ENCODE assay signal across 12 cellular contexts in genomic region chr6:14739830-14740229, GRCh38.
"Had no signal": no experiment of that assay in that cellular context is flagged by ENCODE, and none has a peak within 500 bp of the region (broad histone marks: within the 10 kb centered on the region; RNA-seq: fewer than 3 reads in every experiment).

No MANE protein-coding gene starts in this region.

- H3K4me3 ChIP-seq: colonic mucosa, right atrium auricular region, suprapubic skin, upper lobe of left lung had no signal

- H3K36me3 Mint-ChIP-seq: T-cell had no signal

- H3K36me3 ChIP-seq: colonic mucosa, right atrium auricular region, suprapubic skin, upper lobe of left lung had no signal

- H3K4me3 Mint-ChIP-seq: activated T-cell treated with anti-CD3 and anti-CD28 coated beads, Interleukin-2, amount 50 U/mL, for 4 hours; T-cell had no signal

- H3K27me3 ChIP-seq: colonic mucosa, right atrium auricular region, suprapubic skin, upper lobe of left lung had no signal

- H3K27me3 Mint-ChIP-seq: T-cell had no signal

- ATAC-seq: activated T-cell treated with anti-CD3 and anti-CD28 coated beads, Interleukin-2, amount 50 U/mL, for 4 hours; left ventricle myocardium superior; T-cell had no signal

- DNase-seq: activated T-cell treated with anti-CD3 and anti-CD28 coated beads, Interleukin-2, amount 50 U/mL, for 4 hours; colonic mucosa; effector CD4-positive, alpha-beta T cell; left ventricle myocardium superior; posterior cingulate gyrus; small intestine; stimulated activated naive CD4-positive, alpha-beta T cell; T-cell; upper lobe of left lung had no signal

- H3K27ac ChIP-seq: colonic mucosa, right atrium auricular region, suprapubic skin, upper lobe of left lung, VCaP had no signal

- H3K9me3 ChIP-seq: colonic mucosa, right atrium auricular region, suprapubic skin, upper lobe of left lung had no signal
